ENCODE assay signal across 9 cellular contexts in the genomic region with DNA sequence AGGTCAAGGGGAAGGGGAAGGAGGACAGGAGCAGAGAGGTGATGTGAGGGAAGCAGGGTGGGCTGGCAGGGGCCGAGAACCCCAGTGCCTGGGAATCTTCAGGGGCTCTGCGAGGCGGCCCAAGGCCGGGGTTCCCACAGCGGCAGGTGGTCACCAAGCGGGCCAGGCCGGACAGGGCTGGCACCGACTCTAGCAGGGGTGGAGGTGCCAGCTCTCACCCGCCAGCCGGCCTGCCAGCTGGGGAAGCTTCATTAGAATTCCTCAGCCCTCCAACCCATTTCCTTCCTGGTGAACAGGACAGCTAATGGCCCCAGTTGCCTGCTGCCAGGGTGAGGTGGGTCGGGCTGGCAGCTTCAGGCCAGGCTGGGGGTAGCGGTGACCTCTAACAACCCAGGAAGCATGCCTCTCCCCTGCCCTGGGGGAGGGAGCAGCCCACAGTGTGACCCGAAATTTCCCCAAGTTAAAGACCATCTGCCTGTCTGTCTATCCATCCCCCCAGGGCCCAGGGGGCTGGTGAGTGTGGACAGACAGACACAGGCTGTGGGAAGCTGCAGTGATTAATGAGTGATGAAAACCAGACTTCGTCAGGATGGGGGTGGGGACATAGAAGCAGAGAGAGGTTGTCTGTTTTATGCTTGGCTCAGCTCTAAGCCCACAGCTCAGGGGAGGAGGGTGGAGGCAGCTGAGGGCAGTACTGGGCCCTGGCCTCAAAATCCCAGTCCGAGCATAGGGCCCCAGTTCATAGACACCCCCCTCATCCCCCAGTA.
DNase-seq lines count a peak whose midpoint lies in the region; ATAC-seq and TF ChIP-seq lines count a peak whose summit lies in the region.
"Had no signal": no experiment of that assay in that cellular context is flagged by ENCODE, and none has a peak within 500 bp of the region (broad histone marks: within the 10 kb centered on the region; RNA-seq: fewer than 3 reads in every experiment).

No MANE protein-coding gene starts in this region.

- no peaks in the 10 kb centered on the region for H3K27me3 ChIP-seq in esophagus (ENCODE audit: control insufficient read depth in 1 of 2, insufficient read depth in 2 of 2, low read length in 2 of 2)
- H3K27me3 ChIP-seq in upper lobe of right lung = no peaks in the 10 kb centered on the region

- H3K9me3 ChIP-seq in esophagus (ENCODE audit: control insufficient read depth in 2 of 2, insufficient read depth in 1 of 2, low read depth in 1 of 2, low read length in 1 of 2) (no peaks in the 10 kb centered on the region), mucosa of descending colon (no peaks in the 10 kb centered on the region), upper lobe of right lung (no peaks in the 10 kb centered on the region)

- peak overlapping the region; percentile 49 to 84 for H3K27ac ChIP-seq in esophagus (ENCODE audit: low read depth in 2 of 2, low read length in 1 of 2)
- H3K27ac ChIP-seq in upper lobe of right lung = peak overlapping the region; percentile 66
- H3K27ac ChIP-seq: 22Rv1 had no signal

- H3K4me3 ChIP-seq in esophagus (ENCODE audit: low read depth in 1 of 2, low read length in 2 of 2) (no peak overlapping the region), mucosa of descending colon (no peak overlapping the region), upper lobe of right lung (no peak overlapping the region)

- H3K36me3 ChIP-seq in esophagus (ENCODE audit: control insufficient read depth in 2 of 2, insufficient read depth in 2 of 2, low read length in 1 of 2) (no peaks in the 10 kb centered on the region), mucosa of descending colon (ENCODE audit: low read depth) (no peaks in the 10 kb centered on the region), upper lobe of right lung (no peaks in the 10 kb centered on the region)

- intact Hi-C loops in mucosa of descending colon (cut with DNase I, micrococcal nuclease) = no loop called here
- intact Hi-C loops in upper lobe of right lung (cut with DNase I) = no loop called here

- TF ChIP-seq CTCF in mucosa of descending colon (IDR thresholded peaks at IDR 0.05) (no peak), upper lobe of right lung (IDR thresholded peaks at IDR 0.05) (no peak)

- 75 to 78% methylated on average over 13 to 15 of the region's 15 CpGs for WGBS in esophagus, 2 donors

- ATAC-seq in mucosa of descending colon (peak; percentile 28), upper lobe of right lung (peak; percentile 21)

- H3K4me1 ChIP-seq in esophagus (ENCODE audit: control insufficient read depth in 2 of 2, insufficient read depth in 2 of 2, low read length in 1 of 2) = peaks cover 18 to 30% of the 10 kb centered on the region in 2 donors
- H3K4me1 ChIP-seq in mucosa of descending colon (ENCODE audit: low read depth) = peaks cover 12% of the 10 kb centered on the region
- H3K4me1 ChIP-seq in upper lobe of right lung = peaks cover 56% of the 10 kb centered on the region

- DNase-seq in DMS 273 (lab: John Stamatoyannopoulos, UW; ENCODE audit: unreplicated experiment) (peak; percentile 66), DMS 273 treated with DMSO at 0.1 percent for 48 hours (lab: John Stamatoyannopoulos, UW) (no peak), mucosa of descending colon (no peak), upper lobe of right lung (no peak), NCI-H1105 (lab: John Stamatoyannopoulos, UW) (no peak), DMS153 (lab: John Stamatoyannopoulos, UW) (no peak), NCI-H1092 (lab: John Stamatoyannopoulos, UW) (no peak)
